30 cellular contexts compared by ENCODE assay signal in genomic region chr18:59456657-59457056, GRCh38.
"Had no signal": no experiment of that assay in that cellular context is flagged by ENCODE, and none has a peak within 500 bp of the region (broad histone marks: within the 10 kb centered on the region; RNA-seq: fewer than 3 reads in every experiment).

No MANE protein-coding gene starts in this region.

- H3K4me1 ChIP-seq: ascending aorta, colonic mucosa had no signal

- H3K27ac ChIP-seq: ascending aorta, breast epithelium, cardiac muscle cell, colonic mucosa, epithelial cell of prostate, esophagus squamous epithelium, gastroesophageal sphincter, heart right ventricle, hepatocyte had no signal

- H3K9me3 ChIP-seq: ascending aorta, breast epithelium, colonic mucosa, esophagus squamous epithelium, gastroesophageal sphincter, heart right ventricle had no signal

- ATAC-seq: activated CD4-positive, alpha-beta T cell treated with anti-CD3 and anti-CD28 coated beads for 36 hours; activated CD8-positive, alpha-beta memory T cell treated with anti-CD3 and anti-CD28 coated beads, Interleukin-2, amount 10 ng/mL, durations not matched to agents 7 days and 5 days; activated CD8-positive, alpha-beta T cell treated with anti-CD3 and anti-CD28 coated beads, Interleukin-2, amount 10 ng/mL, durations not matched to agents 7 days and 5 days; activated naive CD4-positive, alpha-beta T cell treated with anti-CD3 and anti-CD28 coated beads, Interleukin-2, amount 50 U/mL, for 72 hours; gastroesophageal sphincter had no signal

- H3K36me3 ChIP-seq: ascending aorta, breast epithelium, cardiac muscle cell, colonic mucosa, esophagus squamous epithelium, gastroesophageal sphincter, heart right ventricle had no signal

- H2AFZ ChIP-seq: hepatocyte had no signal

- FAIRE-seq: endometrium, endothelial cell of umbilical vein had no signal

- H3K4me2 ChIP-seq: hepatocyte had no signal

- DNase-seq: activated CD4-positive, alpha-beta memory T cell treated with anti-CD3 and anti-CD28 coated beads for 36 hours; activated CD4-positive, alpha-beta T cell treated with anti-CD3 and anti-CD28 coated beads for 36 hours; activated CD4-positive, alpha-beta T cell treated with anti-CD3 and anti-CD28 coated beads, Interleukin-2, amount 10 ng/mL, durations not matched to agents 24 days and 14 days; activated CD4-positive, CD25-positive, alpha-beta regulatory T cell; activated CD4-positive, CD25-positive, alpha-beta regulatory T cell treated with anti-CD3 and anti-CD28 coated beads, Interleukin-2, amount 50 U/mL, for 72 hours; activated CD8-positive, alpha-beta memory T cell treated with anti-CD3 and anti-CD28 coated beads, Interleukin-2, amount 10 ng/mL, durations not matched to agents 7 days and 5 days; activated CD8-positive, alpha-beta memory T cell treated with anti-CD3 and anti-CD28 coated beads, Interleukin-2, amount 50 U/mL, for 4 hours; activated CD8-positive, alpha-beta T cell treated with anti-CD3 and anti-CD28 coated beads, Interleukin-2, amount 10 ng/mL, durations not matched to agents 7 days and 5 days; activated gamma-delta T cell; activated naive CD4-positive, alpha-beta T cell; activated naive CD4-positive, alpha-beta T cell treated with anti-CD3 and anti-CD28 coated beads, Interleukin-2, amount 10 ng/mL, durations not matched to agents 7 days and 5 days; activated naive CD8-positive, alpha-beta T cell treated with anti-CD3 and anti-CD28 coated beads, Interleukin-2, amount 10 ng/mL, durations not matched to agents 7 days and 5 days; activated T-cell treated with anti-CD3 and anti-CD28 coated beads, Interleukin-2, amount 50 U/mL, for 1 hour; activated T-cell treated with anti-CD3 and anti-CD28 coated beads, Interleukin-2, amount 50 U/mL, for 48 hours; central memory CD4-positive, alpha-beta T cell; cerebellar nuclear complex; colonic mucosa; effector CD8-positive, alpha-beta T cell; esophagus squamous epithelium; foreskin melanocyte; heart right ventricle had no signal

- H3K4me3 ChIP-seq: ascending aorta, breast epithelium, cardiac muscle cell, colonic mucosa, esophagus squamous epithelium, gastroesophageal sphincter, heart right ventricle, hepatocyte had no signal

- H3K27me3 ChIP-seq: ascending aorta, breast epithelium, cardiac muscle cell, colonic mucosa had no signal

- H3K79me2 ChIP-seq: hepatocyte had no signal
